ENCODE assay signal across 27 cellular contexts in the genomic region with DNA sequence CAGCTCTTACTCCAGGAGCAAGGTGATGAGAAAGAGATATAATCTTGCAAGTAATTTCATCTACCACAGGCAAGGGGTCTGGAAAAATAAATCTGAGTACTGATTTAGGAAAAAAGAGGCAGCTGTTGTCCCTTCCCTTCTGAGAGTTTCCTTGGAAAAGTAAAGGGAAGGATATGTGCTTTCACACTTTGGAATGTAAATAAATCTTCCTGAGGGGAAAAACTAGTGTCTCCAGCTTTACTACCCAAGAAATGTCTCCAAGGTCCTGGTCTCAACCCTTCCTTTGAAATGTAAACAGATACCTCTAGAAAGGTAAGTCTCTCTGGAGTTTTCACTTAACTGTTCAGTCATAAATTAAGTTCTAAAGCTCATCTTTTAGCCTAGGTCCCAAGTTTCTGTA.
"Had no signal": no experiment of that assay in that cellular context is flagged by ENCODE, and none has a peak within 500 bp of the region (broad histone marks: within the 10 kb centered on the region; RNA-seq: fewer than 3 reads in every experiment).

No MANE protein-coding gene starts in this region.

- H3K4me1 ChIP-seq: adrenal gland, body of pancreas, uterus had no signal

- H3K4me3 ChIP-seq: adrenal gland, body of pancreas, skin epidermis, thoracic aorta, uterus had no signal

- H3K4me1 Mint-ChIP-seq: natural killer cell; stimulated activated effector memory CD8-positive, alpha-beta T cell treated with anti-CD3 and anti-CD28 coated beads, Interleukin-12 subunit alpha, Interleukin-12 subunit beta, amount 100 ng/mL, for 72 hours had no signal

- H3K36me3 Mint-ChIP-seq: stimulated activated effector memory CD8-positive, alpha-beta T cell treated with anti-CD3 and anti-CD28 coated beads, Interleukin-12 subunit alpha, Interleukin-12 subunit beta, amount 100 ng/mL, for 72 hours had no signal

- H3K27ac ChIP-seq: adrenal gland, body of pancreas, skin epidermis had no signal

- H3K9me3 ChIP-seq: adrenal gland, body of pancreas, thoracic aorta, uterus had no signal

- ATAC-seq: activated CD4-positive, CD25-positive, alpha-beta regulatory T cell treated with anti-CD3 and anti-CD28 coated beads, Interleukin-2, amount 50 U/mL, for 24 hours; body of pancreas; esophagus mucosa; left cardiac atrium; natural killer cell; right cardiac atrium; stimulated activated effector memory CD8-positive, alpha-beta T cell treated with anti-CD3 and anti-CD28 coated beads, Interleukin-12 subunit alpha, Interleukin-12 subunit beta, amount 100 ng/mL, for 72 hours had no signal

- H3K9me3 Mint-ChIP-seq: natural killer cell; stimulated activated effector memory CD8-positive, alpha-beta T cell treated with anti-CD3 and anti-CD28 coated beads, Interleukin-12 subunit alpha, Interleukin-12 subunit beta, amount 100 ng/mL, for 72 hours; stimulated activated naive CD8-positive, alpha-beta T cell treated with anti-CD3 and anti-CD28 coated beads, Interleukin-15, Interleukin-2, amounts not matched to agents 100 ng/mL and 50 ng/mL, for 24 hours had no signal

- H3K27me3 ChIP-seq: adrenal gland, body of pancreas, uterus had no signal

- FAIRE-seq: keratinocyte had no signal

- DNase-seq: activated CD4-positive, alpha-beta T cell treated with anti-CD3 and anti-CD28 coated beads for 48 hours; activated CD4-positive, alpha-beta T cell treated with anti-CD3 and anti-CD28 coated beads, Interleukin-2, amount 50 U/mL, for 48 hours; activated CD8-positive, alpha-beta memory T cell treated with anti-CD3 and anti-CD28 coated beads for 24 hours; activated effector memory CD4-positive, alpha-beta T cell treated with Interleukin-2 at 50 U/mL for 16 hours; activated naive CD4-positive, alpha-beta T cell treated with Interleukin-2 at 50 U/mL for 16 hours; adrenal gland; aorta; body of pancreas; endodermal cell; foreskin fibroblast; head of caudate nucleus; hippocampal formation; left cardiac atrium; natural killer cell; posterior cingulate gyrus; right cardiac atrium; stimulated activated CD4-positive, alpha-beta T cell treated with anti-CD3 and anti-CD28 coated beads, Interleukin-4, amount 100 ng/mL, for 24 hours; uterus had no signal

- H3K4me3 Mint-ChIP-seq: activated naive CD8-positive, alpha-beta T cell; endodermal cell; natural killer cell; stimulated activated effector memory CD8-positive, alpha-beta T cell treated with anti-CD3 and anti-CD28 coated beads, Interleukin-12 subunit alpha, Interleukin-12 subunit beta, amount 100 ng/mL, for 72 hours; stimulated activated naive CD8-positive, alpha-beta T cell treated with anti-CD3 and anti-CD28 coated beads, Interleukin-15, Interleukin-2, amounts not matched to agents 100 ng/mL and 50 ng/mL, for 24 hours; type B pancreatic cell had no signal

- H3K27ac Mint-ChIP-seq: activated naive CD8-positive, alpha-beta T cell; natural killer cell; stimulated activated effector memory CD8-positive, alpha-beta T cell treated with anti-CD3 and anti-CD28 coated beads, Interleukin-12 subunit alpha, Interleukin-12 subunit beta, amount 100 ng/mL, for 72 hours; stimulated activated naive CD8-positive, alpha-beta T cell treated with anti-CD3 and anti-CD28 coated beads, Interleukin-15, Interleukin-2, amounts not matched to agents 100 ng/mL and 50 ng/mL, for 24 hours; type B pancreatic cell had no signal

- H3K27me3 Mint-ChIP-seq: activated naive CD8-positive, alpha-beta T cell; stimulated activated naive CD8-positive, alpha-beta T cell treated with anti-CD3 and anti-CD28 coated beads, Interleukin-15, Interleukin-2, amounts not matched to agents 100 ng/mL and 50 ng/mL, for 24 hours; type B pancreatic cell had no signal
